19 cellular contexts compared by ENCODE assay signal in the genomic region with DNA sequence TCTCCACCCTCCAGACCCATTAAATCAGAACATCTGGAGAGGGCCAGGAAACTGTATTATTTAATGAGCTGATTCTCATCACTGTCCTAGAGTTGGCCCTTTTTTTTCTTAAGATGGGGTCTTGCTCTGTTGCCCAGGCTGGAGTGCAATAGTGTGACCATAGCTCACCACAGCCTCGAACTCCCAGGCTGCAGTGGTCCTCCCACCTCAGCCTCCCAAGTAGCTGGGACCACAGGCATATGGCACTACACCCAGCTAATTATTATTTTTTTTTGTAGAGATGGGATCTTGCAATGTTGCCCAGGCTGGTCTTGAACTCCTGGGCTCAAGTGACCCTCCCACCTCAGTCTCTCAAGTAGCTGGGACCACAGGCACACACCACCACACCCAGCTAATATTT.
DNase-seq lines count a peak whose midpoint lies in the region; ATAC-seq, FAIRE-seq and TF ChIP-seq lines count a peak whose summit lies in the region.
"Had no signal": no experiment of that assay in that cellular context is flagged by ENCODE, and none has a peak within 500 bp of the region (broad histone marks: within the 10 kb centered on the region; RNA-seq: fewer than 3 reads in every experiment).

No MANE protein-coding gene starts in this region.

- TF ChIP-seq CTCF in RWPE1 (conservative IDR thresholded peaks at IDR 0.05; ENCODE audit: low read depth) (no peak), dorsolateral prefrontal cortex (IDR thresholded peaks at IDR 0.05 in 54 of 56, conservative IDR thresholded peaks at IDR 0.05 in 2 of 56; ENCODE audit: low read depth in 1 of 56, partially characterized antibody in 56 of 56) (no peak), natural killer cell (IDR thresholded peaks at IDR 0.05) (no peak)

- CTCF ChIA-PET in RWPE1 (lab: Yijun Ruan, JAX): interaction anchor here (0.6 to 1.2 kb wide), 2 partner anchors 19 to 22 kb away, joined by 4 to 5 read pairs; no protein-coding TSS in a partner anchor

- H3K4me3 Mint-ChIP-seq in CD4-positive, CD25-positive, alpha-beta regulatory T cell: no peak overlapping the region
- H3K4me3 Mint-ChIP-seq in natural killer cell: peak overlapping the region; percentile 25
- H3K4me3 Mint-ChIP-seq: neural progenitor cell; stimulated activated naive CD8-positive, alpha-beta T cell treated with anti-CD3 and anti-CD28 coated beads, Interleukin-15, amount 100 ng/mL, for 72 hours had no signal

- H3K4me1 Mint-ChIP-seq in CD4-positive, CD25-positive, alpha-beta regulatory T cell: peaks cover 10 to 59% (median 31%) of the 10 kb centered on the region in 4 donors
- peaks cover 81 to 89% of the 10 kb centered on the region in 2 donors for H3K4me1 Mint-ChIP-seq in natural killer cell

- H3K27ac ChIP-seq in CD4-positive, CD25-positive, alpha-beta regulatory T cell (ENCODE audit: insufficient read depth, low read length, poor library complexity, severe bottlenecking): peak overlapping the region; percentile 41
- H3K27ac ChIP-seq in RWPE1: peak overlapping the region; percentile 47
- H3K27ac ChIP-seq in dorsolateral prefrontal cortex: peak overlapping the region in 41 of 59 donors; percentile 4 to 76 (median 57)
- H3K27ac ChIP-seq: neural progenitor cell had no signal

- H3K36me3 Mint-ChIP-seq in CD4-positive, CD25-positive, alpha-beta regulatory T cell: no peaks in the 10 kb centered on the region
- no peaks in the 10 kb centered on the region for H3K36me3 Mint-ChIP-seq in natural killer cell

- H3K4me1 ChIP-seq in CD4-positive, CD25-positive, alpha-beta regulatory T cell (ENCODE audit: control insufficient read depth, insufficient read depth, low read length, poor library complexity, severe bottlenecking): peaks cover 24% of the 10 kb centered on the region
- H3K4me1 ChIP-seq: neural progenitor cell had no signal

- POLR2A ChIA-PET in RWPE1 (lab: Yijun Ruan, JAX; ENCODE audit: low non-redundant PET): no interaction called here

- no peaks in the 10 kb centered on the region for H3K9me3 ChIP-seq in CD4-positive, CD25-positive, alpha-beta regulatory T cell (ENCODE audit: control insufficient read depth in 2 of 2, low read length in 2 of 2)
- H3K9me3 ChIP-seq: ascending aorta had no signal

- intact Hi-C loops in dorsolateral prefrontal cortex (cut with DNase I): no loop called here
- intact Hi-C loops in natural killer cell (cut with micrococcal nuclease): no loop called here
- intact Hi-C loops in left cardiac atrium (cut with DNase I): no loop called here

- TF ChIP-seq POLR2A in GM12891 (IDR thresholded peaks at IDR 0.05; ENCODE audit: low read depth, low read length): no peak

- H3K27ac Mint-ChIP-seq in CD4-positive, CD25-positive, alpha-beta regulatory T cell: peak overlapping the region in 1 of 3 donors; percentile 94
- H3K27ac Mint-ChIP-seq in natural killer cell: peak overlapping the region; percentile 80 to 88
- H3K27ac Mint-ChIP-seq: neural progenitor cell; stimulated activated naive CD8-positive, alpha-beta T cell treated with anti-CD3 and anti-CD28 coated beads, Interleukin-15, amount 100 ng/mL, for 72 hours had no signal

- H3K27me3 Mint-ChIP-seq in CD4-positive, CD25-positive, alpha-beta regulatory T cell: peaks cover 17% of the 10 kb centered on the region
- no peaks in the 10 kb centered on the region for H3K27me3 Mint-ChIP-seq in natural killer cell (ENCODE audit: low read depth in 2 of 2)

- FAIRE-seq in GM12891 (lab: Jason Lieb, UNC): no peak
- FAIRE-seq: colon had no signal

- no peak for ATAC-seq in CD4-positive, CD25-positive, alpha-beta regulatory T cell (ENCODE audit: low read depth in 2 of 2)
- no peak for ATAC-seq in natural killer cell
- no peak for ATAC-seq in left cardiac atrium
- ATAC-seq: stimulated activated naive CD8-positive, alpha-beta T cell treated with anti-CD3 and anti-CD28 coated beads, Interleukin-15, amount 100 ng/mL, for 72 hours had no signal

- no peak for DNase-seq in CD4-positive, CD25-positive, alpha-beta regulatory T cell
- no peak for DNase-seq in RWPE1 (ENCODE audit: low spot score)
- no peak for DNase-seq in dorsolateral prefrontal cortex
- DNase-seq in natural killer cell: no peak
- DNase-seq in Ammon's horn (ENCODE audit: low spot score): no peak
- no peak for DNase-seq in left cardiac atrium
- DNase-seq in MV-4-11 (lab: John Stamatoyannopoulos, UW): no peak
- DNase-seq in GM12891 (ENCODE audit: insufficient read length, low spot score): no peak
- DNase-seq: activated CD4-positive, alpha-beta T cell treated with anti-CD3 and anti-CD28 coated beads for 1 hour; activated CD8-positive, alpha-beta memory T cell treated with anti-CD3 and anti-CD28 coated beads, Interleukin-2, amount 50 U/mL, for 4 hours; glutamatergic neuron; NCI-H1694; NCI-H226; stimulated activated CD4-positive, alpha-beta T cell treated with anti-CD3 and anti-CD28 coated beads, Interleukin-15, amount 100 ng/mL, for 24 hours; stimulated activated naive CD8-positive, alpha-beta T cell treated with anti-CD3 and anti-CD28 coated beads, Interleukin-15, amount 100 ng/mL, for 72 hours; T1000 had no signal

- H3K4me3 ChIP-seq in CD4-positive, CD25-positive, alpha-beta regulatory T cell (ENCODE audit: low read depth, low read length): no peak overlapping the region
- no peak overlapping the region for H3K4me3 ChIP-seq in dorsolateral prefrontal cortex
- H3K4me3 ChIP-seq: neural progenitor cell had no signal

- H3K27me3 ChIP-seq in CD4-positive, CD25-positive, alpha-beta regulatory T cell (ENCODE audit: control insufficient read depth, insufficient read depth, low read length): no peaks in the 10 kb centered on the region
- H3K27me3 ChIP-seq in dorsolateral prefrontal cortex: no peaks in the 10 kb centered on the region
- H3K27me3 ChIP-seq: ascending aorta, neural progenitor cell had no signal

- no peaks in the 10 kb centered on the region for H3K36me3 ChIP-seq in CD4-positive, CD25-positive, alpha-beta regulatory T cell (ENCODE audit: control insufficient read depth, insufficient read depth, low read length)
- H3K36me3 ChIP-seq: ascending aorta, neural progenitor cell had no signal

- H3K9me3 Mint-ChIP-seq in CD4-positive, CD25-positive, alpha-beta regulatory T cell: no peaks in the 10 kb centered on the region
- no peaks in the 10 kb centered on the region for H3K9me3 Mint-ChIP-seq in natural killer cell
- H3K9me3 Mint-ChIP-seq: stimulated activated naive CD8-positive, alpha-beta T cell treated with anti-CD3 and anti-CD28 coated beads, Interleukin-15, amount 100 ng/mL, for 72 hours had no signal

TF ChIP-seq in GM12891, 5 proteins besides CTCF, POLR2A, EP300 and RAD21:
- TF ChIP-seq SPI1 (IDR thresholded peaks at IDR 0.05; ENCODE audit: low read depth, low read length) (no peak), PAX5 (IDR thresholded peaks at IDR 0.05; ENCODE audit: insufficient read depth, low read length, severe bottlenecking) (no peak), TAF1 (IDR thresholded peaks at IDR 0.05; ENCODE audit: low read depth, low read length) (no peak), POU2F2 (IDR thresholded peaks at IDR 0.05; ENCODE audit: low read depth, low read length) (no peak), POLR2AphosphoS5 (IDR thresholded peaks at IDR 0.05; ENCODE audit: low read depth, low read length) (no peak)
TF ChIP-seq in GM12891: peak in this region for 0.
